Comparison of ENCODE assay signal across 16 cellular contexts in genomic region chr6:2806664-2807063, GRCh38.
"Had no signal": no experiment of that assay in that cellular context is flagged by ENCODE, and none has a peak within 500 bp of the region (broad histone marks: within the 10 kb centered on the region; RNA-seq: fewer than 3 reads in every experiment).

No MANE protein-coding gene starts in this region.

- H3K27me3 ChIP-seq: hepatocyte, uterus had no signal

- H3K27ac Mint-ChIP-seq: activated CD4-positive, alpha-beta T cell treated with anti-CD3 and anti-CD28 coated beads, Interleukin-2, amount 10 ng/mL, durations not matched to agents 7 days and 5 days; activated naive CD8-positive, alpha-beta T cell treated with anti-CD3 and anti-CD28 coated beads for 36 hours; brain; stimulated activated memory B cell treated with anti-CD40 and anti-IgM and Interleukin-4, amounts not matched to agents 10 μg/mL and 1 μg/mL and 100 μg/mL, for 72 hours; WTC11 had no signal

- H3K4me3 Mint-ChIP-seq: activated CD4-positive, alpha-beta T cell treated with anti-CD3 and anti-CD28 coated beads, Interleukin-2, amount 10 ng/mL, durations not matched to agents 7 days and 5 days; activated naive CD8-positive, alpha-beta T cell treated with anti-CD3 and anti-CD28 coated beads for 36 hours; brain; central memory CD8-positive, alpha-beta T cell; stimulated activated memory B cell treated with anti-CD40 and anti-IgM and Interleukin-4, amounts not matched to agents 10 μg/mL and 1 μg/mL and 100 μg/mL, for 72 hours; WTC11 had no signal

- H3K4me1 ChIP-seq: uterus had no signal

- H3K27ac ChIP-seq: hepatocyte, parathyroid adenoma, SK-N-MC, uterus had no signal

- H3K9me3 ChIP-seq: uterus had no signal

- H3K9me3 Mint-ChIP-seq: activated naive CD8-positive, alpha-beta T cell treated with anti-CD3 and anti-CD28 coated beads for 36 hours; brain; central memory CD8-positive, alpha-beta T cell; stimulated activated memory B cell treated with anti-CD40 and anti-IgM and Interleukin-4, amounts not matched to agents 10 μg/mL and 1 μg/mL and 100 μg/mL, for 72 hours had no signal

- H3K9ac ChIP-seq: parathyroid adenoma had no signal

- H3K4me3 ChIP-seq: hepatocyte, SK-N-MC, uterus had no signal

- H3K36me3 Mint-ChIP-seq: activated naive CD8-positive, alpha-beta T cell treated with anti-CD3 and anti-CD28 coated beads for 36 hours had no signal

- H3K4me1 Mint-ChIP-seq: central memory CD8-positive, alpha-beta T cell; WTC11 had no signal

- DNase-seq: activated CD4-positive, alpha-beta T cell treated with anti-CD3 and anti-CD28 coated beads, Interleukin-2, amount 10 ng/mL, durations not matched to agents 7 days and 5 days; activated naive CD8-positive, alpha-beta T cell treated with anti-CD3 and anti-CD28 coated beads for 36 hours; amygdala; cortex of kidney; effector memory CD4-positive, alpha-beta T cell; erythroblast; islet precursor cell; left ventricle myocardium superior; uterus had no signal

- H3K27me3 Mint-ChIP-seq: activated CD4-positive, alpha-beta T cell treated with anti-CD3 and anti-CD28 coated beads, Interleukin-2, amount 10 ng/mL, durations not matched to agents 7 days and 5 days; activated naive CD8-positive, alpha-beta T cell treated with anti-CD3 and anti-CD28 coated beads for 36 hours; central memory CD8-positive, alpha-beta T cell; stimulated activated memory B cell treated with anti-CD40 and anti-IgM and Interleukin-4, amounts not matched to agents 10 μg/mL and 1 μg/mL and 100 μg/mL, for 72 hours had no signal

- ATAC-seq: left ventricle myocardium superior; stimulated activated memory B cell treated with anti-CD40 and anti-IgM and Interleukin-4, amounts not matched to agents 10 μg/mL and 1 μg/mL and 100 μg/mL, for 72 hours; WTC11 had no signal

- H3K36me3 ChIP-seq: uterus had no signal
